Comparison of ENCODE assay signal across 11 cellular contexts in genomic region chr2:45691152-45691551, GRCh38. TPM values are rescaled to one million over a fixed set of nuclear protein-coding genes. Genes with fewer than 3 reads are reported as not detected.
DNase-seq lines count a peak whose midpoint lies in the region; ATAC-seq, FAIRE-seq and TF ChIP-seq lines count a peak whose summit lies in the region.
"Had no signal": no experiment of that assay in that cellular context is flagged by ENCODE, and none has a peak within 500 bp of the region (broad histone marks: within the 10 kb centered on the region; RNA-seq: fewer than 3 reads in every experiment).

No MANE protein-coding gene starts in this region.

- H3K4me3 ChIP-seq in heart right ventricle = no peak overlapping the region
- H3K4me3 ChIP-seq in right atrium auricular region = no peak overlapping the region
- no peak overlapping the region for H3K4me3 ChIP-seq in adrenal gland
- no peak overlapping the region for H3K4me3 ChIP-seq in upper lobe of right lung
- H3K4me3 ChIP-seq: SK-N-MC, tibial nerve had no signal

- TF ChIP-seq POLR2A in adrenal gland (IDR thresholded peaks at IDR 0.05) (no peak), H54 (IDR thresholded peaks at IDR 0.05; ENCODE audit: low read depth, low read length) (no peak)

- H3K27ac ChIP-seq in heart right ventricle (no peak overlapping the region), right atrium auricular region (no peak overlapping the region), adrenal gland (no peak overlapping the region), upper lobe of right lung (no peak overlapping the region)
- H3K27ac ChIP-seq: SK-N-MC, tibial nerve had no signal

- intact Hi-C loops in heart right ventricle (cut with DNase I) (loop anchor here in 1 of 10 donors (5.0 kb wide), 1 partner anchor 39 kb away; the partner anchor contains the start of gene PRKCE), adrenal gland (cut with DNase I) (no loop called here), upper lobe of right lung (cut with DNase I) (no loop called here)

- H3K9me3 ChIP-seq in heart right ventricle (no peaks in the 10 kb centered on the region), right atrium auricular region (no peaks in the 10 kb centered on the region), adrenal gland (replicated peaks in 1 of 3) (no peaks in the 10 kb centered on the region), upper lobe of right lung (no peaks in the 10 kb centered on the region)
- H3K9me3 ChIP-seq: tibial nerve had no signal

- ATAC-seq in heart right ventricle (peak in 7 of 8 donors; percentile 42 to 82 (median 75)), HG02884 (IDR thresholded peaks at IDR 0.05; ENCODE audit: unreplicated experiment) (peak; percentile 47), upper lobe of right lung (no peak)

- H3K4me1 ChIP-seq in heart right ventricle (peaks cover 6 to 51% (median 31%) of the 10 kb centered on the region in 9 donors), right atrium auricular region (peaks cover 0 to 23% of the 10 kb centered on the region in 2 donors), adrenal gland (replicated peaks in 1 of 2) (peaks cover 0 to 19% of the 10 kb centered on the region in 2 donors), upper lobe of right lung (peaks cover 11% of the 10 kb centered on the region)

- no peaks in the 10 kb centered on the region for H3K36me3 ChIP-seq in heart right ventricle
- H3K36me3 ChIP-seq in right atrium auricular region = no peaks in the 10 kb centered on the region
- no peaks in the 10 kb centered on the region for H3K36me3 ChIP-seq in adrenal gland (replicated peaks in 1 of 2)
- H3K36me3 ChIP-seq in upper lobe of right lung = no peaks in the 10 kb centered on the region
- H3K36me3 ChIP-seq: tibial nerve had no signal

- FAIRE-seq in H54 (lab: Jason Lieb, UNC) = no peak

- TF ChIP-seq CTCF in heart right ventricle (IDR thresholded peaks at IDR 0.05) (no peak), right atrium auricular region (IDR thresholded peaks at IDR 0.05) (no peak), adrenal gland (IDR thresholded peaks at IDR 0.05) (no peak), upper lobe of right lung (IDR thresholded peaks at IDR 0.05) (no peak)

- DNase-seq in heart right ventricle (no peak), right atrium auricular region (ENCODE audit: low spot score) (no peak), adrenal gland (peak in 5 of 7 donors; percentile 16 to 70 (median 28)), NOMO-1 treated with dmso at 0.1 percent for 144 hours (lab: John Stamatoyannopoulos, UW; ENCODE audit: unreplicated experiment) (no peak), upper lobe of right lung (no peak), H54 (ENCODE audit: insufficient read length, low spot score) (no peak)
- no peak for DNase-seq in activated T-cell treated with anti-CD3 and anti-CD28 coated beads, Interleukin-2, amount 50 U/mL, for 1 hour
- DNase-seq: NCI-H2029 had no signal

- 48 to 55% methylated on average over 6 of the region's 6 CpGs for WGBS in heart right ventricle, 2 donors
- 61 to 77% (median 75%) methylated on average over 6 of the region's 6 CpGs for WGBS in adrenal gland, 4 donors

- no peaks in the 10 kb centered on the region for H3K27me3 ChIP-seq in heart right ventricle
- H3K27me3 ChIP-seq in right atrium auricular region = no peaks in the 10 kb centered on the region
- H3K27me3 ChIP-seq in adrenal gland = no peaks in the 10 kb centered on the region
- H3K27me3 ChIP-seq in upper lobe of right lung = no peaks in the 10 kb centered on the region
- H3K27me3 ChIP-seq: tibial nerve had no signal

RNA-seq across cellular contexts. Expression of gene PRKCE, which starts 39.7 kb away (rescaled TPM):
- total RNA-seq in heart right ventricle (10 to 100 TPM; 15.9 to 22.7 (median 17.3) TPM), right atrium auricular region (10 to 100 TPM in 1 of 2 donors, 1 to 10 TPM in 1; 7.2 to 11.8 TPM), adrenal gland (10 to 100 TPM in 5 of 8 donors, 1 to 10 TPM in 3; 4.4 to 19.2 (median 12.0) TPM), upper lobe of right lung (65.6 TPM)
- polyA plus RNA-seq in heart right ventricle (1 to 10 TPM; 3.7 to 6.2 TPM), adrenal gland (1 to 10 TPM; 1.9 to 6.7 (median 4.9) TPM)

Comparison
In these comparisons a context has a peak if more than half of its experiments do, and no peak if none do; other contexts are left out.
1. DNase-seq: peak in adrenal gland (5 of 7); none in heart right ventricle (0 of 2), right atrium auricular region (single experiment), NOMO-1 treated with dmso at 0.1 percent for 144 hours (single experiment), activated T-cell treated with anti-CD3 and anti-CD28 coated beads, Interleukin-2, amount 50 U/mL, for 1 hour (single experiment), upper lobe of right lung (single experiment) and H54 (single experiment).